8 cellular contexts compared by ENCODE assay signal in genomic region chr14:71932229-71932951, GRCh38. TPM values are rescaled to one million over a fixed set of nuclear protein-coding genes. Genes with fewer than 3 reads are reported as not detected.
DNase-seq lines count a peak whose midpoint lies in the region; ATAC-seq, FAIRE-seq and TF ChIP-seq lines count a peak whose summit lies in the region.

Gene RGS6 (plus strand): TSS chr14:71932429.

- H3K23me2 ChIP-seq in H1 (ENCODE audit: low read depth, low read length) = peaks cover 7% of the 10 kb centered on the region

- CTCF ChIA-PET in CD4-positive, alpha-beta T cell (lab: Charles Lee) = no interaction called here
- CTCF ChIA-PET in H1 (lab: Charles Lee; ENCODE audit: partially characterized antibody) = interaction anchor here (0.6 to 2.6 kb wide), 17 partner anchors 12 to 794 kb away, joined by 3 to 9 read pairs (median 3); no protein-coding TSS in a partner anchor

- H3K4me1 Mint-ChIP-seq in CD4-positive, alpha-beta T cell (ENCODE audit: low read depth) = peaks cover 20% of the 10 kb centered on the region

- H3K4me1 ChIP-seq in H1 (replicated peaks in 1 of 4; ENCODE audit: control insufficient read depth in 3 of 4, insufficient read depth in 4 of 4, low read length in 3 of 4) (peaks cover 0 to 9% (median 1%) of the 10 kb centered on the region in 4 experiments; a peak in 3 of 7 replicates), mucosa of rectum (ENCODE audit: control insufficient read depth in 2 of 2, insufficient read depth in 2 of 2, low read length in 2 of 2) (no peaks in the 10 kb centered on the region), urinary bladder (ENCODE audit: insufficient read depth) (peaks cover 2% of the 10 kb centered on the region)

- DNase-seq in CD4-positive, alpha-beta T cell = no peak
- DNase-seq in GM19240 (ENCODE audit: insufficient read length, low spot score) (peak; percentile 26), SK-MEL-5 (ENCODE audit: low read depth, low spot score) (peak; percentile 12), H1 (ENCODE audit: low read depth in 1 of 2, low spot score in 2 of 2) (peak; percentile 72 to 82)

- H2BK120ac ChIP-seq in H1 (replicated peaks; ENCODE audit: low read depth, low read length) = no peak within 1 kb of the TSS

- no peak within 1 kb of the TSS; the same call in 1 of the 2 replicates for H3K18ac ChIP-seq in H1 (ENCODE audit: extremely low read depth, low read length)

- H2AK5ac ChIP-seq in H1 (ENCODE audit: low read depth, low read length) = no peak within 1 kb of the TSS

- peaks cover 58% of the 10 kb centered on the region for H3K27me3 ChIP-seq in CD4-positive, alpha-beta T cell (ENCODE audit: control insufficient read depth, insufficient read depth, low read length)
- H3K27me3 ChIP-seq in H1 (replicated peaks in 1 of 4; ENCODE audit: control insufficient read depth in 3 of 4, extremely low read depth in 1 of 4, insufficient read depth in 3 of 4, low read length in 3 of 4) = peaks cover 7 to 46% (median 26%) of the 10 kb centered on the region in 4 experiments
- peaks cover 20 to 21% of the 10 kb centered on the region in 2 donors for H3K27me3 ChIP-seq in mucosa of rectum (ENCODE audit: control insufficient read depth in 2 of 2, insufficient read depth in 2 of 2, low read length in 2 of 2)

- no peaks in the 10 kb centered on the region for H3K36me3 ChIP-seq in H1 (ENCODE audit: control insufficient read depth in 2 of 4, insufficient read depth in 4 of 4, low read length in 3 of 4)
- H3K36me3 ChIP-seq in mucosa of rectum (ENCODE audit: control insufficient read depth in 2 of 2, insufficient read depth in 2 of 2, low read length in 2 of 2) = no peaks in the 10 kb centered on the region
- no peaks in the 10 kb centered on the region for H3K36me3 ChIP-seq in urinary bladder (ENCODE audit: insufficient read depth)

- H3K27me3 Mint-ChIP-seq in CD4-positive, alpha-beta T cell = peaks cover 77% of the 10 kb centered on the region

- intact Hi-C loops in CD4-positive, alpha-beta T cell (cut with DNase I, micrococcal nuclease) = no loop called here

- WGBS in H1 (ENCODE audit: extremely low coverage in 1 of 2, insufficient coverage in 1 of 2, insufficient read length in 1 of 2, insufficient replicate concordance in 2 of 2, low coverage in 1 of 2, low lambda C conversion rate in 2 of 2, missing lambda C conversion rate in 1 of 2), 2 experiments = 2% methylated on average over 27 of the region's 92 CpGs; no CpG with 5 or more reads in 1 of the 2 experiments
- WGBS in urinary bladder = under 1% methylated on average over 92 of the region's 92 CpGs

- H3K23ac ChIP-seq in H1 (ENCODE audit: insufficient read length) = no peak within 1 kb of the TSS

- H2BK15ac ChIP-seq in H1 (ENCODE audit: low read length) = no peak within 1 kb of the TSS

- H2BK12ac ChIP-seq in H1 (ENCODE audit: low read depth, low read length) = no peak within 1 kb of the TSS; the same call in 1 of the 2 replicates

- TF ChIP-seq POLR2A in H1 (IDR thresholded peaks at IDR 0.05; ENCODE audit: control extremely low read depth in 1 of 2, low read depth in 2 of 2, low read length in 2 of 2) = 0 out of 3 replicates have a peak, but pooled peaks of 1 of the 2 experiments have one; percentile 40

- H2BK20ac ChIP-seq in H1 (ENCODE audit: low read length) = no peak within 1 kb of the TSS

- H3K9me3 Mint-ChIP-seq in CD4-positive, alpha-beta T cell = peaks cover 2% of the 10 kb centered on the region

- H4K20me1 ChIP-seq in H1 (replicated peaks in 1 of 2; ENCODE audit: control insufficient read depth in 1 of 2, insufficient read depth in 2 of 2, low read length in 2 of 2) = peaks cover 0 to 2% of the 10 kb centered on the region in 2 experiments

- H2AFZ ChIP-seq in H1 (ENCODE audit: low read length) = peak within 1 kb of the TSS; percentile 86

- TF ChIP-seq EP300 in H1 (IDR thresholded peaks at IDR 0.05; ENCODE audit: borderline replicate concordance in 1 of 2, low read depth in 2 of 2, low read length in 2 of 2) = no peak

- no peaks in the 10 kb centered on the region for H3K79me1 ChIP-seq in H1 (ENCODE audit: low read depth, low read length)

- no peak within 1 kb of the TSS for H4K91ac ChIP-seq in H1 (replicated peaks; ENCODE audit: insufficient read length, low read length)

- no peak within 1 kb of the TSS for H3K27ac Mint-ChIP-seq in CD4-positive, alpha-beta T cell

- H3K14ac ChIP-seq in H1 (ENCODE audit: insufficient read length) = no peak within 1 kb of the TSS

- H3K27ac ChIP-seq in CD4-positive, alpha-beta T cell (ENCODE audit: low read depth, low read length) = no peak within 1 kb of the TSS
- no peak within 1 kb of the TSS for H3K27ac ChIP-seq in H1 (ENCODE audit: low read depth, low read length)
- no peak within 1 kb of the TSS for H3K27ac ChIP-seq in mucosa of rectum (ENCODE audit: low read depth in 2 of 2, low read length in 2 of 2)
- H3K27ac ChIP-seq in urinary bladder (ENCODE audit: low read depth) = no peak within 1 kb of the TSS

- POLR2A ChIA-PET in CD4-positive, alpha-beta T cell (lab: Charles Lee) = no interaction called here
- POLR2A ChIA-PET in H1 (lab: Charles Lee; ENCODE audit: partially characterized antibody) = no interaction called here

- H3K79me2 ChIP-seq in H1 (ENCODE audit: control insufficient read depth in 1 of 2, insufficient read depth in 2 of 2, low read length in 2 of 2) = no peaks in the 10 kb centered on the region

- H3K56ac ChIP-seq in H1 (replicated peaks; ENCODE audit: insufficient read length, low read depth, low read length) = no peak within 1 kb of the TSS

- H3K4ac ChIP-seq in H1 (replicated peaks; ENCODE audit: insufficient read length, low read depth, low read length) = no peak within 1 kb of the TSS

- peak within 1 kb of the TSS; percentile 11 for H3K4me3 Mint-ChIP-seq in CD4-positive, alpha-beta T cell

- no peaks in the 10 kb centered on the region for H3K36me3 Mint-ChIP-seq in CD4-positive, alpha-beta T cell (ENCODE audit: low read depth)

- ATAC-seq in CD4-positive, alpha-beta T cell (ENCODE audit: poor library complexity) = no peak
- ATAC-seq in HG02623 (IDR thresholded peaks at IDR 0.05; ENCODE audit: unreplicated experiment) = no peak
- ATAC-seq in HG03439 (IDR thresholded peaks at IDR 0.05; ENCODE audit: unreplicated experiment) = no peak

- H3K4me3 ChIP-seq in H1 (ENCODE audit: extremely low read depth in 1 of 4, insufficient read depth in 2 of 4, low read depth in 3 of 4, low read length in 4 of 4) (peak within 1 kb of the TSS; percentile 35 to 71 (median 63)), mucosa of rectum (ENCODE audit: low read length in 2 of 2) (peak within 1 kb of the TSS; percentile 45 to 48), urinary bladder (ENCODE audit: low read depth, low read length) (peak within 1 kb of the TSS; percentile 25)

- peak within 1 kb of the TSS; percentile 98 to 99 for H3K4me2 ChIP-seq in H1 (ENCODE audit: insufficient read depth in 1 of 2, low read depth in 2 of 2, low read length in 2 of 2)

- no peak within 1 kb of the TSS for H2BK5ac ChIP-seq in H1 (ENCODE audit: low read depth, low read length)

- no peak for TF ChIP-seq CTCF in CD4-positive, alpha-beta T cell (IDR thresholded peaks at IDR 0.05)
- peak; percentile 59 to 65 (median 61) for TF ChIP-seq CTCF in H1 (IDR thresholded peaks at IDR 0.05; ENCODE audit: control extremely low read depth in 1 of 3, insufficient read depth in 1 of 3, low read depth in 1 of 3, low read length in 3 of 3)

- H4K5ac ChIP-seq in H1 (ENCODE audit: insufficient read length, low read depth, low read length) = no peak within 1 kb of the TSS

- no peaks in the 10 kb centered on the region for H3K9me3 ChIP-seq in CD4-positive, alpha-beta T cell (ENCODE audit: control insufficient read depth, low read length)
- no peaks in the 10 kb centered on the region for H3K9me3 ChIP-seq in H1 (ENCODE audit: insufficient read depth in 2 of 2, low read depth in 1 of 2, low read length in 1 of 2)
- no peaks in the 10 kb centered on the region for H3K9me3 ChIP-seq in mucosa of rectum (ENCODE audit: control insufficient read depth in 2 of 2, low read length in 2 of 2)

- in situ Hi-C loops in SK-MEL-5 (cut with HindIII; ENCODE audit: low pct_unique_long_range_greater_than_20kb, low sequenced_read_pairs) = no loop called here

- peak within 1 kb of the TSS; percentile 74; the same call in 1 of the 2 replicates for H4K8ac ChIP-seq in H1 (ENCODE audit: extremely low read depth, insufficient read depth, low read length)

- FAIRE-seq in H1 (lab: Jason Lieb, UNC) = no peak

- peak; percentile 48 to 74 for TF ChIP-seq RAD21 in H1 (IDR thresholded peaks at IDR 0.05 in 1 of 2, conservative IDR thresholded peaks at IDR 0.05 in 1 of 2; ENCODE audit: low read depth in 2 of 2, low read length in 2 of 2)

- H3K9ac ChIP-seq in H1 (replicated peaks in 1 of 4; ENCODE audit: extremely low read depth in 1 of 4, low read depth in 3 of 4, low read length in 3 of 4) (peak within 1 kb of the TSS in 3 of 4 experiments; percentile 10 to 56 (median 53); a peak in 5 of 7 replicates), mucosa of rectum (ENCODE audit: low read depth in 1 of 2, low read length in 2 of 2) (peak within 1 kb of the TSS in 1 of 2 donors; percentile 6)

TF ChIP-seq in H1, 55 proteins besides CTCF, POLR2A, EP300 and RAD21 (continues in another document):
- TF ChIP-seq PHF8 (conservative IDR thresholded peaks at IDR 0.05; ENCODE audit: low read depth, low read length) (0 out of 2 replicates have a peak, but pooled peaks have one; percentile 40), CREB1 (IDR thresholded peaks at IDR 0.05) (no peak), RNF2 (IDR thresholded peaks at IDR 0.05; ENCODE audit: borderline replicate concordance, low read depth, low read length, missing control alignments, poor library complexity, severe bottlenecking) (peak; percentile 29), TEAD4 (IDR thresholded peaks at IDR 0.05; ENCODE audit: low read depth, low read length) (no peak)
- TF ChIP-seq, protein P1, sequence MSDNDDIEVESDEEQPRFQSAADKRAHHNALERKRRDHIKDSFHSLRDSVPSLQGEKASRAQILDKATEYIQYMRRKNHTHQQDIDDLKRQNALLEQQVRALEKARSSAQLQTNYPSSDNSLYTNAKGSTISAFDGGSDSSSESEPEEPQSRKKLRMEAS (IDR thresholded peaks at IDR 0.05) = peak; percentile 87

RNA-seq across cellular contexts. Expression of gene RGS6, which starts in this region (rescaled TPM):
- total RNA-seq in CD4-positive, alpha-beta T cell = not detected
- not detected in 2 replicates for total RNA-seq in SK-MEL-5 (2014; rRNA removed; shearing (Covaris generic))
- polyA plus RNA-seq in SK-MEL-5 (2015; cell fraction: cytosol; rRNA removed) = not detected in 2 replicates
- not detected in 2 replicates for polyA plus RNA-seq in SK-MEL-5 (2015; cell fraction: nucleus; rRNA removed)
- total RNA-seq in H1 (2021; fragmentation: NEBNext Ultra II Directional; extraction: Animal tissue kit (Norgen Biotek cat#: 25700)) = 0.63 and 1.1 TPM in 2 replicates
- 0.26 and 0.33 TPM in 2 replicates for polyA plus RNA-seq in H1 (2011; rRNA removed)
- polyA plus RNA-seq in H1 (2011; cell fraction: cytosol; rRNA removed) = 0.57 TPM
- polyA plus RNA-seq in H1 (2011; cell fraction: nucleus; rRNA removed) = 1.3 TPM
- polyA plus RNA-seq in H1 (2012, experiment 1 of 2) = 0.51 to 0.97 TPM (median 0.59 TPM) in 4 replicates
- polyA plus RNA-seq in H1 (2012, experiment 2 of 2) = 0.72 TPM
- 0.59 TPM for polyA plus RNA-seq in H1 (2013, experiment 1 of 2)
- 0.53 TPM for polyA plus RNA-seq in H1 (2013, experiment 2 of 2)
- polyA minus RNA-seq in H1 (2011; rRNA and poly(A)+ RNA removed) = 0.49 and 0.91 TPM in 2 replicates
- polyA minus RNA-seq in H1 (2011; cell fraction: cytosol; rRNA and poly(A)+ RNA removed) = 1.0 TPM
- 3.1 TPM for polyA minus RNA-seq in H1 (2011; cell fraction: nucleus; rRNA and poly(A)+ RNA removed)
- 3.3 TPM for total RNA-seq in urinary bladder
- 0.65 TPM for polyA plus RNA-seq in urinary bladder

Comparison
In these comparisons a context has a peak if more than half of its experiments do, and no peak if none do; other contexts are left out.
1. Peak in DNase-seq in SK-MEL-5; RNA of the gene not detected or under 1 TPM.
2. DNase-seq: peak in GM19240 (single experiment) and H1 (2 of 2); none in CD4-positive, alpha-beta T cell (0 of 10).
3. Peak in every context shown above with its lines, with median percentiles within 50 percentile points of each other: H3K4me3 ChIP-seq.